In genomic region chr1:184483101-184483813, GRCh38 we compare ENCODE assay signal across 11 cellular contexts.
A peak's percentile ranks its signal among the peaks of the same experiment; 100 is the strongest.
DNase-seq lines count a peak whose midpoint lies in the region; ATAC-seq, FAIRE-seq and TF ChIP-seq lines count a peak whose summit lies in the region.
"Had no signal": no experiment of that assay in that cellular context is flagged by ENCODE, and none has a peak within 500 bp of the region (broad histone marks: within the 10 kb centered on the region; RNA-seq: fewer than 3 reads in every experiment).

No MANE protein-coding gene starts in this region.

- H3K36me3 Mint-ChIP-seq in CD4-positive, alpha-beta memory T cell = no peaks in the 10 kb centered on the region

- no peak for ATAC-seq in HG02798 (IDR thresholded peaks at IDR 0.05; ENCODE audit: poor library complexity, unreplicated experiment)
- no peak for ATAC-seq in GM18519 (IDR thresholded peaks at IDR 0.05; ENCODE audit: low FRiP score, unreplicated experiment)
- ATAC-seq: activated naive CD8-positive, alpha-beta T cell treated with anti-CD3 and anti-CD28 coated beads, Interleukin-2, amount 50 U/mL, for 24 hours had no signal

- peaks cover 0 to 3% (median 0%) of the 10 kb centered on the region in 8 donors for H3K9me3 Mint-ChIP-seq in CD4-positive, alpha-beta memory T cell
- H3K9me3 Mint-ChIP-seq: activated naive CD8-positive, alpha-beta T cell treated with anti-CD3 and anti-CD28 coated beads, Interleukin-2, amount 50 U/mL, for 24 hours; T-helper 1 cell treated with Interleukin-12 subunit alpha and Interleukin-12 subunit beta and Interleukin-4 antibody, amounts not matched to agents 30 μg/mL and 1 μg/mL, for 36 hours had no signal

- H3K36me3 ChIP-seq in MG63 (no peaks in the 10 kb centered on the region; the same call in 1 of the 2 replicates), endothelial cell of umbilical vein (ENCODE audit: control insufficient read depth in 2 of 2, extremely low read depth in 1 of 2, insufficient read depth in 2 of 2, low read length in 2 of 2) (no peaks in the 10 kb centered on the region), muscle layer of duodenum (ENCODE audit: control insufficient read depth in 1 of 2, insufficient read depth in 2 of 2, low read length in 2 of 2) (peaks cover 0 to 11% of the 10 kb centered on the region in 2 donors)
- H3K36me3 ChIP-seq in CD4-positive, alpha-beta memory T cell (ENCODE audit: insufficient read depth, low read length) = no peaks in the 10 kb centered on the region

- H3K4me3 Mint-ChIP-seq in CD4-positive, alpha-beta memory T cell = no peak overlapping the region
- H3K4me3 Mint-ChIP-seq: activated naive CD8-positive, alpha-beta T cell treated with anti-CD3 and anti-CD28 coated beads, Interleukin-2, amount 50 U/mL, for 24 hours; T-helper 1 cell treated with Interleukin-12 subunit alpha and Interleukin-12 subunit beta and Interleukin-4 antibody, amounts not matched to agents 30 μg/mL and 1 μg/mL, for 36 hours had no signal

- no peak for FAIRE-seq in endothelial cell of umbilical vein (lab: Jason Lieb, UNC)

- CTCF ChIA-PET in endothelial cell of umbilical vein (lab: Charles Lee) = interaction anchor here (1.2 kb wide), 1 partner anchor 209 kb away, joined by 3 read pairs; no protein-coding TSS in a partner anchor
- CTCF ChIA-PET in CD4-positive, alpha-beta memory T cell (lab: Charles Lee; ENCODE audit: partially characterized antibody) = no interaction called here

- no peak overlapping the region for H3K27ac ChIP-seq in endothelial cell of umbilical vein (ENCODE audit: insufficient read depth, low read depth, low read length)
- peak overlapping the region; percentile 59 for H3K27ac ChIP-seq in muscle layer of duodenum (ENCODE audit: low read length)
- H3K27ac ChIP-seq in CD4-positive, alpha-beta memory T cell (ENCODE audit: low read depth, low read length) = no peak overlapping the region

- H3K4me2 ChIP-seq in endothelial cell of umbilical vein (ENCODE audit: insufficient read depth, low read length) = no peak overlapping the region

- BruUV-seq in endothelial cell of umbilical vein (replicated peaks; lab: Mats Ljungman, UMichigan) = no TSS peak

- no peaks in the 10 kb centered on the region for H3K4me1 Mint-ChIP-seq in CD4-positive, alpha-beta memory T cell
- H3K4me1 Mint-ChIP-seq: activated naive CD8-positive, alpha-beta T cell treated with anti-CD3 and anti-CD28 coated beads, Interleukin-2, amount 50 U/mL, for 24 hours had no signal

- H3K27me3 ChIP-seq in MG63 (no peaks in the 10 kb centered on the region), endothelial cell of umbilical vein (ENCODE audit: control insufficient read depth in 2 of 2, insufficient read depth in 2 of 2, low read length in 2 of 2) (no peaks in the 10 kb centered on the region), muscle layer of duodenum (ENCODE audit: low read depth, low read length) (no peaks in the 10 kb centered on the region)
- no peaks in the 10 kb centered on the region for H3K27me3 ChIP-seq in CD4-positive, alpha-beta memory T cell (ENCODE audit: insufficient read depth, low read length)

- POLR2A ChIA-PET in endothelial cell of umbilical vein (lab: Charles Lee) = no interaction called here
- POLR2A ChIA-PET in CD4-positive, alpha-beta memory T cell (lab: Charles Lee; ENCODE audit: partially characterized antibody) = no interaction called here

- peak; percentile 3 for TF ChIP-seq CTCF in AG09319 (IDR thresholded peaks at IDR 0.05; ENCODE audit: low read depth, low read length)
- no peak for TF ChIP-seq CTCF in endothelial cell of umbilical vein (IDR thresholded peaks at IDR 0.05; ENCODE audit: extremely low read depth in 1 of 2, insufficient read depth in 1 of 2, low read depth in 1 of 2, low read length in 2 of 2)

- no peak overlapping the region for H3K9ac ChIP-seq in endothelial cell of umbilical vein (replicated peaks; ENCODE audit: extremely low read depth, insufficient read depth, low read length)

- H4K20me1 ChIP-seq in endothelial cell of umbilical vein (replicated peaks; ENCODE audit: control insufficient read depth, extremely low read depth, insufficient read depth, low read length) = no peaks in the 10 kb centered on the region

- no peak for TF ChIP-seq POLR2A in endothelial cell of umbilical vein (IDR thresholded peaks at IDR 0.05; ENCODE audit: low read depth, low read length)

- no peak overlapping the region for H2AFZ ChIP-seq in endothelial cell of umbilical vein (ENCODE audit: low read depth, low read length)

- H3K27ac Mint-ChIP-seq in CD4-positive, alpha-beta memory T cell = no peak overlapping the region
- H3K27ac Mint-ChIP-seq: activated naive CD8-positive, alpha-beta T cell treated with anti-CD3 and anti-CD28 coated beads, Interleukin-2, amount 50 U/mL, for 24 hours; T-helper 1 cell treated with Interleukin-12 subunit alpha and Interleukin-12 subunit beta and Interleukin-4 antibody, amounts not matched to agents 30 μg/mL and 1 μg/mL, for 36 hours had no signal

- dilution Hi-C loops in endothelial cell of umbilical vein (cut with MboI; ENCODE audit: extremely low pct_ligation_motif_present, low sequenced_read_pairs) = no loop called here

- H3K9me1 ChIP-seq in endothelial cell of umbilical vein (replicated peaks; ENCODE audit: control insufficient read depth, extremely low read depth, insufficient read depth, low read length) = no peaks in the 10 kb centered on the region

- H3K4me1 ChIP-seq in endothelial cell of umbilical vein (ENCODE audit: control insufficient read depth, extremely low read depth, insufficient read depth, low read length) = no peaks in the 10 kb centered on the region
- H3K4me1 ChIP-seq in muscle layer of duodenum (ENCODE audit: control insufficient read depth in 1 of 2, insufficient read depth in 2 of 2, low read length in 2 of 2) = peaks cover 30 to 47% of the 10 kb centered on the region in 2 donors
- H3K4me1 ChIP-seq in CD4-positive, alpha-beta memory T cell (ENCODE audit: insufficient read depth, low read length) = no peaks in the 10 kb centered on the region

- DNase-seq in AG09319 (ENCODE audit: extremely low read depth, low read depth) (peak; percentile 14), MG63 (peak; percentile 63), endothelial cell of umbilical vein (ENCODE audit: low read depth, low spot score) (peak; percentile 22), posterior vena cava (ENCODE audit: low spot score) (no peak)
- DNase-seq in CD4-positive, alpha-beta memory T cell = no peak
- DNase-seq: activated naive CD8-positive, alpha-beta T cell treated with anti-CD3 and anti-CD28 coated beads, Interleukin-2, amount 50 U/mL, for 24 hours; stimulated activated naive CD4-positive, alpha-beta T cell had no signal

- H3K4me3 ChIP-seq in MG63 (no peak overlapping the region), endothelial cell of umbilical vein (replicated peaks in 1 of 3; ENCODE audit: insufficient read depth in 1 of 3, low read depth in 1 of 3, low read length in 3 of 3) (no peak overlapping the region), muscle layer of duodenum (ENCODE audit: low read depth in 1 of 2, low read length in 2 of 2) (no peak overlapping the region)
- H3K4me3 ChIP-seq in CD4-positive, alpha-beta memory T cell (ENCODE audit: low read length in 2 of 2) = no peak overlapping the region

- peaks cover 2 to 3% of the 10 kb centered on the region in 2 donors for H3K27me3 Mint-ChIP-seq in CD4-positive, alpha-beta memory T cell

- H3K9me3 ChIP-seq in MG63 (no peaks in the 10 kb centered on the region), endothelial cell of umbilical vein (replicated peaks; ENCODE audit: control insufficient read depth, insufficient read depth, low read length) (no peaks in the 10 kb centered on the region), muscle layer of duodenum (ENCODE audit: control insufficient read depth in 1 of 2, low read length in 2 of 2) (no peaks in the 10 kb centered on the region)
- H3K9me3 ChIP-seq in CD4-positive, alpha-beta memory T cell (ENCODE audit: control insufficient read depth in 1 of 2, low read length in 2 of 2) = no peaks in the 10 kb centered on the region

- H3K79me2 ChIP-seq in endothelial cell of umbilical vein (ENCODE audit: control insufficient read depth, insufficient read depth, low read length) = no peaks in the 10 kb centered on the region

- intact Hi-C loops in endothelial cell of umbilical vein (cut with micrococcal nuclease) = no loop called here
- intact Hi-C loops in posterior vena cava (cut with DNase I) = loop anchor here (10.0 kb wide), 2 partner anchors 72 to 88 kb away; no protein-coding TSS in a partner anchor
- intact Hi-C loops in CD4-positive, alpha-beta memory T cell (cut with micrococcal nuclease) = no loop called here

TF ChIP-seq in endothelial cell of umbilical vein, 7 proteins besides CTCF, POLR2A, EP300 and RAD21:
- TF ChIP-seq MYC (IDR thresholded peaks at IDR 0.05; ENCODE audit: low read depth, low read length) = no peak
- TF ChIP-seq GATA2 (IDR thresholded peaks at IDR 0.05; ENCODE audit: insufficient read depth, insufficient read length, low read depth, low read length) = no peak
- no peak for TF ChIP-seq EZH2 (IDR thresholded peaks at IDR 0.05; ENCODE audit: borderline replicate concordance, low read depth, low read length, severe bottlenecking)
- TF ChIP-seq MAX (IDR thresholded peaks at IDR 0.05; ENCODE audit: insufficient read depth, insufficient read length) = no peak
- no peak for TF ChIP-seq JUN (IDR thresholded peaks at IDR 0.05; ENCODE audit: borderline replicate concordance, insufficient read depth, insufficient read length, low read depth)
- no peak for TF ChIP-seq POLR2AphosphoS5 (IDR thresholded peaks at IDR 0.05; ENCODE audit: insufficient read depth, low read depth, low read length)
- no peak for TF ChIP-seq FOS (IDR thresholded peaks at IDR 0.05; ENCODE audit: borderline replicate concordance, insufficient read depth, low read length)

Comparison
In these comparisons a context has a peak if more than half of its experiments do, and no peak if none do; other contexts are left out.
1. DNase-seq: peak in AG09319 (single experiment), MG63 (single experiment) and endothelial cell of umbilical vein (single experiment); none in posterior vena cava (single experiment) and CD4-positive, alpha-beta memory T cell (0 of 5).
2. intact Hi-C loops: an anchor here in posterior vena cava (10.0 kb wide); none called in endothelial cell of umbilical vein and CD4-positive, alpha-beta memory T cell.